ENCODE assay signal across 1 cellular context in genomic region chr17:29588017-29588557, GRCh38.
TF ChIP-seq lines count a peak whose summit lies in the region.

No MANE protein-coding gene starts in this region.

TF ChIP-seq in K562, 482 proteins besides CTCF, POLR2A, EP300 and RAD21:
- TF ChIP-seq NFIX (CRISPR knock-in tag; IDR thresholded peaks at IDR 0.05; ENCODE audit: low read depth) (no peak), TEAD4 (IDR thresholded peaks at IDR 0.05; ENCODE audit: low read length) (no peak), TEAD4 (CRISPR knock-in tag; IDR thresholded peaks at IDR 0.05; ENCODE audit: borderline replicate concordance) (no peak), ZNF431 (CRISPR knock-in tag; IDR thresholded peaks at IDR 0.05) (no peak), KAT8 (IDR thresholded peaks at IDR 0.05; ENCODE audit: low read depth) (no peak)
